ENCODE assay signal across 8 cellular contexts in genomic region chr14:56579345-56580316, GRCh38. TPM values are rescaled to one million over a fixed set of nuclear protein-coding genes. Genes with fewer than 3 reads are reported as not detected.
DNase-seq lines count a peak whose midpoint lies in the region; ATAC-seq and TF ChIP-seq lines count a peak whose summit lies in the region.

Gene TMEM260 (plus strand): TSS chr14:56579798. CDS start chr14:56579915, 117 bp downstream.

- H3K9me3 Mint-ChIP-seq in GM23338 (no peaks in the 10 kb centered on the region), natural killer cell (no peaks in the 10 kb centered on the region)
- H3K9me3 Mint-ChIP-seq in activated T-helper 17 cell treated with anti-CD3 and anti-CD28 coated beads, Interleukin-2, amount 50 U/mL, for 72 hours: no peaks in the 10 kb centered on the region

- peak within 1 kb of the TSS; percentile 38; the same call in 1 of the 2 replicates for H2AFZ ChIP-seq in GM23338

- peak; percentile 96 for DNase-seq in ELF-1 (ENCODE audit: low read depth, low spot score)
- peak; percentile 94 for DNase-seq in GM23338 (ENCODE audit: low spot score)
- DNase-seq in LHCN-M2 (ENCODE audit: low read depth): peak; percentile 85
- peak; percentile 81 for DNase-seq in RPMI7951 (ENCODE audit: low read depth)
- peak; percentile 89 for DNase-seq in fibroblast of peridontal ligament (ENCODE audit: extremely low read depth)
- peak; percentile 88 for DNase-seq in natural killer cell
- DNase-seq in stimulated activated naive CD4-positive, alpha-beta T cell treated with Interleukin-2 at 50 U/mL for 16 hours (lab: John Stamatoyannopoulos, UW): peak; percentile 88

- H3K79me2 ChIP-seq in GM23338 (replicated peaks; ENCODE audit: insufficient read depth): peaks cover 46% of the 10 kb centered on the region

- H3K4me2 ChIP-seq in GM23338: peak within 1 kb of the TSS; percentile 99

- H3K9me2 ChIP-seq in GM23338 (ENCODE audit: insufficient read depth): no peaks in the 10 kb centered on the region; the same call in 1 of the 2 replicates

- peak within 1 kb of the TSS; percentile 96 for H3K4me3 ChIP-seq in GM23338

- H3K4me3 Mint-ChIP-seq in GM23338 (peak within 1 kb of the TSS; percentile 89), natural killer cell (peak within 1 kb of the TSS; percentile 92)
- peak within 1 kb of the TSS; percentile 86 for H3K4me3 Mint-ChIP-seq in activated T-helper 17 cell treated with anti-CD3 and anti-CD28 coated beads, Interleukin-2, amount 50 U/mL, for 72 hours

- no peaks in the 10 kb centered on the region for H3K27me3 ChIP-seq in GM23338 (ENCODE audit: insufficient read depth)

- H3K36me3 Mint-ChIP-seq in GM23338 (ENCODE audit: low read depth) (no peaks in the 10 kb centered on the region), natural killer cell (no peaks in the 10 kb centered on the region)
- H3K36me3 Mint-ChIP-seq in activated T-helper 17 cell treated with anti-CD3 and anti-CD28 coated beads, Interleukin-2, amount 50 U/mL, for 72 hours (ENCODE audit: low read depth): no peaks in the 10 kb centered on the region

- peaks cover 10% of the 10 kb centered on the region; the same call in 1 of the 2 replicates for H3K4me1 ChIP-seq in GM23338 (ENCODE audit: insufficient read depth)

- H3K4me1 Mint-ChIP-seq in GM23338 (peaks cover 15% of the 10 kb centered on the region), natural killer cell (peaks cover 36 to 39% of the 10 kb centered on the region in 2 donors)
- peaks cover 26% of the 10 kb centered on the region for H3K4me1 Mint-ChIP-seq in activated T-helper 17 cell treated with anti-CD3 and anti-CD28 coated beads, Interleukin-2, amount 50 U/mL, for 72 hours

- H3K36me3 ChIP-seq in GM23338 (ENCODE audit: insufficient read depth): no peaks in the 10 kb centered on the region

- intact Hi-C loops in natural killer cell (cut with micrococcal nuclease): loop anchor here (1.0 to 5.0 kb wide), 2 partner anchors 688 to 811 kb away; partner anchors contain the start of genes AP5M1, EXOC5 and NAA30

- H3K27ac Mint-ChIP-seq in GM23338 (peak within 1 kb of the TSS; percentile 100), natural killer cell (peak within 1 kb of the TSS; percentile 82 to 92)
- peak within 1 kb of the TSS; percentile 89 for H3K27ac Mint-ChIP-seq in activated T-helper 17 cell treated with anti-CD3 and anti-CD28 coated beads, Interleukin-2, amount 50 U/mL, for 72 hours

- H3F3A ChIP-seq in GM23338 (replicated peaks; ENCODE audit: low read depth): no peaks in the 10 kb centered on the region

- H3K27me3 Mint-ChIP-seq in GM23338 (ENCODE audit: insufficient read depth, low read depth, poor library complexity) (no peaks in the 10 kb centered on the region), natural killer cell (ENCODE audit: low read depth in 2 of 2) (no peaks in the 10 kb centered on the region)
- no peaks in the 10 kb centered on the region for H3K27me3 Mint-ChIP-seq in activated T-helper 17 cell treated with anti-CD3 and anti-CD28 coated beads, Interleukin-2, amount 50 U/mL, for 72 hours

- H3K27ac ChIP-seq in GM23338 (ENCODE audit: low read depth): peak within 1 kb of the TSS; percentile 21; the same call in 1 of the 2 replicates

- TF ChIP-seq CTCF in GM23338 (conservative IDR thresholded peaks at IDR 0.05; ENCODE audit: low read depth in 2 of 2) (peak; percentile 73 to 78), natural killer cell (IDR thresholded peaks at IDR 0.05) (peak; percentile 96)

- peak; percentile 92 for ATAC-seq in GM23338
- peak; percentile 89 for ATAC-seq in activated T-helper 17 cell treated with anti-CD3 and anti-CD28 coated beads, Interleukin-2, amount 50 U/mL, for 72 hours (replicated peaks)
- ATAC-seq in natural killer cell: peak; percentile 91 to 96 (median 92)

- H4K20me1 ChIP-seq in GM23338 (replicated peaks; ENCODE audit: insufficient read depth): peaks cover 12% of the 10 kb centered on the region; the same call in 1 of the 2 replicates

TF ChIP-seq in GM23338, 12 proteins besides CTCF, POLR2A, EP300 and RAD21 (continues in another document):
- TF ChIP-seq POLR2AphosphoS5 (IDR thresholded peaks at IDR 0.05; ENCODE audit: low read depth) (peak; percentile 88), CREB1 (CRISPR knock-in tag; IDR thresholded peaks at IDR 0.05; ENCODE audit: low read depth) (peak; percentile 48; the same call in 1 of the 2 replicates), ZNF114 (CRISPR knock-in tag; IDR thresholded peaks at IDR 0.05) (no peak), JUNB (IDR thresholded peaks at IDR 0.05; ENCODE audit: unreplicated experiment) (no peak), ZNF331 (CRISPR knock-in tag; IDR thresholded peaks at IDR 0.05; ENCODE audit: low read depth) (no peak), STAT1 (IDR thresholded peaks at IDR 0.05; ENCODE audit: unreplicated experiment) (no peak), NANOG (IDR thresholded peaks at IDR 0.05; ENCODE audit: borderline replicate concordance) (no peak), ZNF462 (CRISPR knock-in tag; IDR thresholded peaks at IDR 0.05) (no peak), EZH2 (IDR thresholded peaks at IDR 0.05; ENCODE audit: low read depth, unreplicated experiment) (no peak)

RNA-seq across cellular contexts. Expression of gene TMEM260, which starts in this region (rescaled TPM):
- 13.2 and 22.9 TPM in 2 replicates for total RNA-seq in GM23338 (2014; rRNA removed; shearing (Covaris generic))
- 12.7 and 13.3 TPM in 2 replicates for polyA plus RNA-seq in GM23338 (2016; fragmentation: Nextera tagmentation; extraction: Ambion mirVana)
- 12.7 and 13.9 TPM in 2 replicates for total RNA-seq in LHCN-M2 (2014; rRNA removed)
- 5.1 TPM for polyA plus RNA-seq in LHCN-M2 (2012)
- 10.2 and 12.9 TPM in 2 replicates for total RNA-seq in RPMI7951 (2014; rRNA removed; shearing (Covaris generic))
- 10 to 100 TPM; 10.5 to 13.6 TPM for total RNA-seq in activated T-helper 17 cell treated with anti-CD3 and anti-CD28 coated beads, Interleukin-2, amount 50 U/mL, for 72 hours
- 10 to 100 TPM; 16.7 to 21.3 (median 20.5) TPM for total RNA-seq in natural killer cell

Comparison
In these comparisons a context has a peak if more than half of its experiments do, and no peak if none do; other contexts are left out.
1. Peak in every context shown above with its lines: DNase-seq, ATAC-seq, H3K4me3 ChIP-seq and H3K27ac ChIP-seq.